In the genomic region with DNA sequence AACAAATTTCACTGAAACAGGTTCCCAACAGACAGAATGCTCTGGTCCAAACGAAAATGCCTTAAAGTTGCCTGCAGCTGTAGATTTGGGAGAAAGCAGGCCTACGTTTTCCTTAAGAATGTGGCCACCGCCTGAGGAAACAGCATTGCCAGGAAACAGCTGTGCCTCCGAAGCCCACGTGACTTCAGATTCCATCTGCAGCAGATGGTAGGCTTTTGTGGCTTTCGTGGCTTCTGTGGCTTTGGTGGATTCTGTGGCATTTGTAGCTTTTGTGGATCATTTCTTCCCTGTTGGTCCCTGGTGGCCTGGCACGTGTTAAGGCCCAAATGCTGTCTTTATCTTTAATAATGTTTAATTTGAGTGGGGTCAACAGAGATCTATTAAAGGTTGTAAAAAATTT, we compare ENCODE assay signal across 24 cellular contexts.
A peak's percentile ranks its signal among the peaks of the same experiment; 100 is the strongest.
DNase-seq lines count a peak whose midpoint lies in the region; ATAC-seq and TF ChIP-seq lines count a peak whose summit lies in the region.
"Had no signal": no experiment of that assay in that cellular context is flagged by ENCODE, and none has a peak within 500 bp of the region (broad histone marks: within the 10 kb centered on the region; RNA-seq: fewer than 3 reads in every experiment).

No MANE protein-coding gene starts in this region.

- H3K36me3 ChIP-seq in left ventricle myocardium inferior (no peaks in the 10 kb centered on the region), thyroid gland (no peaks in the 10 kb centered on the region)
- H3K36me3 ChIP-seq: spleen, uterus had no signal

- H3K27me3 ChIP-seq in left ventricle myocardium inferior (ENCODE audit: low read depth) (no peaks in the 10 kb centered on the region), thyroid gland (no peaks in the 10 kb centered on the region)
- H3K27me3 ChIP-seq: spleen, uterus had no signal

- no peak overlapping the region for H3K27ac Mint-ChIP-seq in activated CD8-positive, alpha-beta memory T cell treated with anti-CD3 and anti-CD28 coated beads, Interleukin-2, amount 10 ng/mL, durations not matched to agents 7 days and 5 days
- H3K27ac Mint-ChIP-seq: CD4-positive, CD25-positive, alpha-beta regulatory T cell; progenitor cell of endocrine pancreas had no signal

- TF ChIP-seq CTCF in left ventricle myocardium inferior (IDR thresholded peaks at IDR 0.05; ENCODE audit: borderline replicate concordance) (no peak), thyroid gland (IDR thresholded peaks at IDR 0.05) (no peak)

- H3K4me3 ChIP-seq in left ventricle myocardium inferior (no peak overlapping the region), thyroid gland (replicated peaks in 1 of 3) (no peak overlapping the region)
- H3K4me3 ChIP-seq: spleen, uterus had no signal

- H3K9me3 Mint-ChIP-seq in activated CD8-positive, alpha-beta memory T cell treated with anti-CD3 and anti-CD28 coated beads, Interleukin-2, amount 10 ng/mL, durations not matched to agents 7 days and 5 days (ENCODE audit: low read depth): no peaks in the 10 kb centered on the region

- H3K4me1 ChIP-seq in left ventricle myocardium inferior (peaks cover 48% of the 10 kb centered on the region), thyroid gland (peaks cover 32 to 47% of the 10 kb centered on the region in 2 donors)

- 66 to 89% methylated on average over 7 of the region's 7 CpGs for WGBS in thyroid gland, 2 donors

- H3K4me1 Mint-ChIP-seq in activated CD8-positive, alpha-beta memory T cell treated with anti-CD3 and anti-CD28 coated beads, Interleukin-2, amount 10 ng/mL, durations not matched to agents 7 days and 5 days: no peaks in the 10 kb centered on the region
- H3K4me1 Mint-ChIP-seq: CD4-positive, CD25-positive, alpha-beta regulatory T cell had no signal

- H3K36me3 Mint-ChIP-seq in activated CD8-positive, alpha-beta memory T cell treated with anti-CD3 and anti-CD28 coated beads, Interleukin-2, amount 10 ng/mL, durations not matched to agents 7 days and 5 days: no peaks in the 10 kb centered on the region
- H3K36me3 Mint-ChIP-seq: CD4-positive, CD25-positive, alpha-beta regulatory T cell had no signal

- no peaks in the 10 kb centered on the region for H3K27me3 Mint-ChIP-seq in activated CD8-positive, alpha-beta memory T cell treated with anti-CD3 and anti-CD28 coated beads, Interleukin-2, amount 10 ng/mL, durations not matched to agents 7 days and 5 days
- H3K27me3 Mint-ChIP-seq: CD4-positive, CD25-positive, alpha-beta regulatory T cell had no signal

- peak overlapping the region; percentile 73 for H3K27ac ChIP-seq in left ventricle myocardium inferior (replicated peaks)
- H3K27ac ChIP-seq in thyroid gland: peak overlapping the region; percentile 0 to 43 (median 36)
- H3K27ac ChIP-seq: KMS-11, RWPE1 had no signal

- CTCF ChIA-PET in activated CD8-positive, alpha-beta memory T cell treated with anti-CD3 and anti-CD28 coated beads, Interleukin-2, amount 10 ng/mL, durations not matched to agents 7 days and 5 days (lab: Charles Lee): no interaction called here

- intact Hi-C loops in left ventricle myocardium inferior (cut with micrococcal nuclease): no loop called here
- intact Hi-C loops in left ventricle myocardium superior (cut with micrococcal nuclease): no loop called here
- intact Hi-C loops in thyroid gland (cut with DNase I): no loop called here

- H3K9me3 ChIP-seq in left ventricle myocardium inferior (replicated peaks): peaks cover 5% of the 10 kb centered on the region
- H3K9me3 ChIP-seq in thyroid gland: no peaks in the 10 kb centered on the region
- H3K9me3 ChIP-seq: spleen, uterus had no signal

- DNase-seq in left ventricle myocardium inferior (no peak), left ventricle myocardium superior (no peak), astrocyte of the hippocampus (ENCODE audit: low read depth, low spot score) (peak; percentile 49), fibroblast of the conjunctiva (ENCODE audit: low read depth) (peak; percentile 33), thyroid gland (no peak)
- DNase-seq in activated CD4-positive, CD25-positive, alpha-beta regulatory T cell (lab: John Stamatoyannopoulos, UW): no peak
- no peak for DNase-seq in activated CD8-positive, alpha-beta memory T cell treated with anti-CD3 and anti-CD28 coated beads, Interleukin-2, amount 10 ng/mL, durations not matched to agents 7 days and 5 days
- no peak for DNase-seq in activated CD4-positive, alpha-beta T cell treated with anti-CD3 and anti-CD28 coated beads, Interleukin-2, amount 50 U/mL, for 48 hours
- DNase-seq: activated CD4-positive, alpha-beta T cell treated with anti-CD3 and anti-CD28 coated beads for 48 hours; activated CD8-positive, alpha-beta memory T cell treated with anti-CD3 and anti-CD28 coated beads, Interleukin-2, amount 50 U/mL, for 48 hours; activated effector memory CD4-positive, alpha-beta T cell treated with Interleukin-2 at 50 U/mL for 16 hours; CD4-positive, CD25-positive, alpha-beta regulatory T cell; effector CD4-positive, alpha-beta T cell; hypothalamus; kidney; NCI-H1092 treated with DMSO at 0.1 percent for 48 hours; NCI-H2081; spleen; stimulated activated CD4-positive, alpha-beta T cell treated with anti-CD3 and anti-CD28 coated beads, Interleukin-4, amount 100 ng/mL, for 4 hours; SW 1271; uterus had no signal

- TF ChIP-seq POLR2A in thyroid gland (IDR thresholded peaks at IDR 0.05): no peak

- H3K4me3 Mint-ChIP-seq in activated CD8-positive, alpha-beta memory T cell treated with anti-CD3 and anti-CD28 coated beads, Interleukin-2, amount 10 ng/mL, durations not matched to agents 7 days and 5 days: no peak overlapping the region
- H3K4me3 Mint-ChIP-seq: CD4-positive, CD25-positive, alpha-beta regulatory T cell had no signal

- ATAC-seq in left ventricle myocardium superior: no peak
- no peak for ATAC-seq in activated CD8-positive, alpha-beta memory T cell treated with anti-CD3 and anti-CD28 coated beads, Interleukin-2, amount 10 ng/mL, durations not matched to agents 7 days and 5 days

Comparison
In these comparisons a context has a peak if more than half of its experiments do, and no peak if none do; other contexts are left out.
1. DNase-seq: peak in astrocyte of the hippocampus (single experiment) and fibroblast of the conjunctiva (single experiment); none in left ventricle myocardium inferior (single experiment), left ventricle myocardium superior (single experiment), thyroid gland (0 of 2), activated CD4-positive, CD25-positive, alpha-beta regulatory T cell (0 of 4), activated CD8-positive, alpha-beta memory T cell treated with anti-CD3 and anti-CD28 coated beads, Interleukin-2, amount 10 ng/mL, durations not matched to agents 7 days and 5 days (single experiment) and activated CD4-positive, alpha-beta T cell treated with anti-CD3 and anti-CD28 coated beads, Interleukin-2, amount 50 U/mL, for 48 hours (0 of 2).